ENCODE assay signal across 22 cellular contexts in genomic region chr5:168339151-168340140, GRCh38. TPM values are rescaled to one million over a fixed set of nuclear protein-coding genes. Genes with fewer than 3 reads are reported as not detected.
DNase-seq lines count a peak whose midpoint lies in the region; ATAC-seq, FAIRE-seq and TF ChIP-seq lines count a peak whose summit lies in the region.
"Had no signal": no experiment of that assay in that cellular context is flagged by ENCODE, and none has a peak within 500 bp of the region (broad histone marks: within the 10 kb centered on the region; RNA-seq: fewer than 3 reads in every experiment).

No MANE protein-coding gene starts in this region.

- H3K18ac ChIP-seq in H9 (ENCODE audit: insufficient read length, low read depth, low read length): no peak overlapping the region

- H3K14ac ChIP-seq in H9 (ENCODE audit: insufficient read depth, low read length): no peak overlapping the region

- H3K23me2 ChIP-seq in H9 (ENCODE audit: insufficient read length, low read depth, low read length, poor library complexity, severe bottlenecking): no peaks in the 10 kb centered on the region

- no peak overlapping the region for H2BK120ac ChIP-seq in H9 (ENCODE audit: low read depth, low read length, poor library complexity, severe bottlenecking)

- H2BK15ac ChIP-seq in H9 (ENCODE audit: low read depth, low read length): no peak overlapping the region

- no peak overlapping the region for H2BK12ac ChIP-seq in H9 (ENCODE audit: insufficient read length, low read depth, low read length)

- H3K79me2 ChIP-seq in H9 (ENCODE audit: insufficient read depth, low read length): no peaks in the 10 kb centered on the region; the same call in 1 of the 2 replicates
- no peaks in the 10 kb centered on the region for H3K79me2 ChIP-seq in astrocyte (ENCODE audit: insufficient read depth, low read length)

- H3K4me2 ChIP-seq in H9 (ENCODE audit: insufficient read depth, insufficient read length, low read length) (no peak overlapping the region), astrocyte (ENCODE audit: low read length) (no peak overlapping the region)
- H3K4me2 ChIP-seq: SK-N-SH, smooth muscle cell had no signal

- no peak for FAIRE-seq in astrocyte (lab: Jason Lieb, UNC)
- FAIRE-seq in D721Med (lab: Jason Lieb, UNC): no peak
- FAIRE-seq: bronchial epithelial cell, kidney had no signal

- no peak overlapping the region for H3K4ac ChIP-seq in H9 (ENCODE audit: low read depth, low read length)

- H3K36me3 ChIP-seq in astrocyte (ENCODE audit: insufficient read depth, low read length) (no peaks in the 10 kb centered on the region), kidney epithelial cell (ENCODE audit: control insufficient read depth, insufficient read depth, low read length) (no peaks in the 10 kb centered on the region)
- H3K36me3 ChIP-seq: BE2C had no signal

- H2AK5ac ChIP-seq in H9 (ENCODE audit: insufficient read length, low read length): peak overlapping the region; percentile 42

- no CpG with 5 or more reads among the region's 7 CpGs for WGBS in H9 (ENCODE audit: extremely low coverage, insufficient read length, low lambda C conversion rate)

- H3K79me1 ChIP-seq in H9 (ENCODE audit: insufficient read depth, low read depth, low read length, poor library complexity, severe bottlenecking): no peaks in the 10 kb centered on the region

- no peak overlapping the region for H4K8ac ChIP-seq in H9 (replicated peaks; ENCODE audit: insufficient read length, low read depth, low read length)

- intact Hi-C loops in head of caudate nucleus (cut with DNase I): no loop called here

- no peak overlapping the region for H2BK5ac ChIP-seq in H9 (ENCODE audit: insufficient read length, low read length)

- no peaks in the 10 kb centered on the region for H3K27me3 Mint-ChIP-seq in H9 (ENCODE audit: low read depth)
- no peaks in the 10 kb centered on the region for H3K27me3 Mint-ChIP-seq in astrocyte (ENCODE audit: low read depth, unreplicated experiment)

- TF ChIP-seq CTCF in H9 (conservative IDR thresholded peaks at IDR 0.05) (peak; percentile 62; the same call in 2 of the 3 replicates), astrocyte (IDR thresholded peaks at IDR 0.05; ENCODE audit: insufficient read depth, low read depth, low read length) (no peak), kidney epithelial cell (IDR thresholded peaks at IDR 0.05; ENCODE audit: insufficient read depth, low read length, poor library complexity, severe bottlenecking) (peak; percentile 18), D721Med (IDR thresholded peaks at IDR 0.05; ENCODE audit: insufficient read depth, missing control alignments) (no peak)

- H3K4me3 Mint-ChIP-seq in H9 (no peak overlapping the region), astrocyte (ENCODE audit: unreplicated experiment) (no peak overlapping the region)
- H3K4me3 Mint-ChIP-seq: activated naive CD8-positive, alpha-beta T cell treated with anti-CD3 and anti-CD28 coated beads, Interleukin-2, amount 10 ng/mL, durations not matched to agents 7 days and 5 days; activated T-helper 17 cell treated with anti-CD3 and anti-CD28 coated beads, Interleukin-2, amount 50 U/mL, for 72 hours; nephron progenitor cell had no signal

- no peak overlapping the region for H2BK20ac ChIP-seq in H9 (ENCODE audit: low read depth, low read length, poor library complexity, severe bottlenecking)

- no peaks in the 10 kb centered on the region; a peak in 1 of 5 replicates for H3K9me3 Mint-ChIP-seq in H9
- peaks cover 3% of the 10 kb centered on the region for H3K9me3 Mint-ChIP-seq in astrocyte (ENCODE audit: unreplicated experiment)
- H3K9me3 Mint-ChIP-seq: activated naive CD8-positive, alpha-beta T cell treated with anti-CD3 and anti-CD28 coated beads, Interleukin-2, amount 10 ng/mL, durations not matched to agents 7 days and 5 days; activated T-helper 17 cell treated with anti-CD3 and anti-CD28 coated beads, Interleukin-2, amount 50 U/mL, for 72 hours; nephron progenitor cell had no signal

- H3K27me3 ChIP-seq in H9 (ENCODE audit: insufficient read depth, low read length) (no peaks in the 10 kb centered on the region), astrocyte (ENCODE audit: insufficient read depth, low read length) (no peaks in the 10 kb centered on the region), kidney epithelial cell (ENCODE audit: control insufficient read depth, insufficient read depth, low read length) (no peaks in the 10 kb centered on the region)
- H3K27me3 ChIP-seq: BE2C had no signal

- H4K5ac ChIP-seq in H9 (ENCODE audit: insufficient read length, low read depth, low read length): no peak overlapping the region

- H4K20me1 ChIP-seq in H9 (ENCODE audit: control insufficient read depth, insufficient read depth, insufficient read length): no peaks in the 10 kb centered on the region
- H4K20me1 ChIP-seq in astrocyte (ENCODE audit: insufficient read depth, low read length): no peaks in the 10 kb centered on the region

- H3K4me3 ChIP-seq in astrocyte (ENCODE audit: insufficient read depth, low read depth, low read length) (no peak overlapping the region), kidney epithelial cell (ENCODE audit: low read depth, low read length) (no peak overlapping the region)
- H3K4me3 ChIP-seq: psoas muscle, smooth muscle cell had no signal

- no peak overlapping the region for H2AFZ ChIP-seq in H9 (ENCODE audit: low read length)
- H2AFZ ChIP-seq in astrocyte (ENCODE audit: low read depth, low read length): no peak overlapping the region

- H3K36me3 Mint-ChIP-seq in H9 (ENCODE audit: insufficient read depth in 1 of 3, low read depth in 3 of 3): peaks cover 8 to 16% (median 9%) of the 10 kb centered on the region in 3 experiments
- peaks cover 9% of the 10 kb centered on the region for H3K36me3 Mint-ChIP-seq in astrocyte (ENCODE audit: low read depth, unreplicated experiment)
- H3K36me3 Mint-ChIP-seq: activated naive CD8-positive, alpha-beta T cell treated with anti-CD3 and anti-CD28 coated beads, Interleukin-2, amount 10 ng/mL, durations not matched to agents 7 days and 5 days had no signal

- H3K9ac ChIP-seq in H9 (ENCODE audit: extremely low read depth, insufficient read length, low read length): no peak overlapping the region
- no peak overlapping the region for H3K9ac ChIP-seq in astrocyte (ENCODE audit: low read length)
- H3K9ac ChIP-seq: SK-N-SH had no signal

- ATAC-seq in GM21825 (IDR thresholded peaks at IDR 0.05; ENCODE audit: unreplicated experiment): no peak
- ATAC-seq: activated T-helper 17 cell treated with anti-CD3 and anti-CD28 coated beads, Interleukin-2, amount 50 U/mL, for 72 hours; psoas muscle had no signal

- H3K4me1 ChIP-seq in H9 (ENCODE audit: insufficient read depth, low read length) (peaks cover 8% of the 10 kb centered on the region), astrocyte (ENCODE audit: insufficient read depth, low read length) (peaks cover 19% of the 10 kb centered on the region)
- H3K4me1 ChIP-seq: BE2C, psoas muscle had no signal

- H4K91ac ChIP-seq in H9 (ENCODE audit: insufficient read length, low read depth, low read length): no peak overlapping the region

- H3K56ac ChIP-seq in H9 (ENCODE audit: insufficient read length, low read depth, low read length): no peak overlapping the region

- DNase-seq in COR-L47 (lab: John Stamatoyannopoulos, UW) (peak; percentile 19), H9 (peak; percentile 77), astrocyte (ENCODE audit: low read depth) (no peak), kidney epithelial cell (ENCODE audit: low read depth) (no peak), head of caudate nucleus (no peak), LoVo (ENCODE audit: low spot score) (no peak), D721Med (ENCODE audit: insufficient read length, low spot score) (no peak)
- DNase-seq: activated CD4-positive, alpha-beta T cell treated with anti-CD3 and anti-CD28 coated beads for 1 hour; activated naive CD8-positive, alpha-beta T cell treated with anti-CD3 and anti-CD28 coated beads, Interleukin-2, amount 10 ng/mL, durations not matched to agents 7 days and 5 days; BE2C; kidney; NCI-H2029 treated with DMSO at 0.1 percent for 48 hours; NCI-H510A treated with DMSO at 0.1 percent for 48 hours; nephron progenitor cell; psoas muscle; SK-N-SH; stimulated activated CD4-positive, alpha-beta T cell treated with anti-CD3 and anti-CD28 coated beads, Interleukin-4, amount 100 ng/mL, for 4 hours; T-helper 9 cell had no signal

- no peak overlapping the region for H3K23ac ChIP-seq in H9 (ENCODE audit: insufficient read length, low read depth, low read length)

- H3K27ac Mint-ChIP-seq in H9 (peak overlapping the region in 1 of 3 experiments; percentile 19; a peak in 2 of 7 replicates), astrocyte (ENCODE audit: unreplicated experiment) (peak overlapping the region; percentile 19)
- H3K27ac Mint-ChIP-seq: activated naive CD8-positive, alpha-beta T cell treated with anti-CD3 and anti-CD28 coated beads, Interleukin-2, amount 10 ng/mL, durations not matched to agents 7 days and 5 days; activated T-helper 17 cell treated with anti-CD3 and anti-CD28 coated beads, Interleukin-2, amount 50 U/mL, for 72 hours; nephron progenitor cell had no signal

- no peak overlapping the region for H3T11ph ChIP-seq in H9 (ENCODE audit: low read length)

- H3K27ac ChIP-seq in H9 (ENCODE audit: insufficient read length, low read depth, low read length) (no peak overlapping the region), astrocyte (ENCODE audit: low read depth, low read length) (no peak overlapping the region)
- H3K27ac ChIP-seq: psoas muscle had no signal

- no peaks in the 10 kb centered on the region for H3K9me3 ChIP-seq in H9 (ENCODE audit: control insufficient read depth, low read depth, low read length)
- no peaks in the 10 kb centered on the region for H3K9me3 ChIP-seq in astrocyte (ENCODE audit: insufficient read depth, low read depth, low read length)
- H3K9me3 ChIP-seq: BE2C, psoas muscle, SK-N-SH had no signal

- H3K4me1 Mint-ChIP-seq in H9: peaks cover 52 to 61% of the 10 kb centered on the region in 2 experiments
- H3K4me1 Mint-ChIP-seq in astrocyte (ENCODE audit: low read depth, unreplicated experiment): peaks cover 42% of the 10 kb centered on the region
- H3K4me1 Mint-ChIP-seq: activated naive CD8-positive, alpha-beta T cell treated with anti-CD3 and anti-CD28 coated beads, Interleukin-2, amount 10 ng/mL, durations not matched to agents 7 days and 5 days had no signal

RNA-seq across cellular contexts. Expression of gene WWC1, which starts 48.0 kb away (rescaled TPM):
- 28.2 and 30.7 TPM in 2 replicates for total RNA-seq in H9 (2021)
- total RNA-seq in astrocyte: 33.6 and 48.6 TPM in 2 replicates
- total RNA-seq in kidney epithelial cell: 118 and 121 TPM in 2 replicates

Comparison
In these comparisons a context has a peak if more than half of its experiments do, and no peak if none do; other contexts are left out.
1. DNase-seq: peak in COR-L47 (single experiment) and H9 (single experiment); none in astrocyte (single experiment), kidney epithelial cell (single experiment), head of caudate nucleus (0 of 42), LoVo (single experiment) and D721Med (single experiment).
2. CTCF ChIP-seq: peak in H9 (single experiment) and kidney epithelial cell (single experiment); none in astrocyte (single experiment) and D721Med (single experiment).